Comparison of ENCODE assay signal across 8 cellular contexts in genomic region chr1:201538618-201539551, GRCh38. TPM values are rescaled to one million over a fixed set of nuclear protein-coding genes. Genes with fewer than 3 reads are reported as not detected.
A peak's percentile ranks its signal among the peaks of the same experiment; 100 is the strongest.
DNase-seq lines count a peak whose midpoint lies in the region; ATAC-seq and TF ChIP-seq lines count a peak whose summit lies in the region.

Gene NAV1 (plus strand): TSS chr1:201539127. CDS start chr1:201622885, 83,758 bp downstream.

- intact Hi-C loops in cardiac septum (cut with DNase I) = loop anchor here (5.0 to 10.0 kb wide), 2 partner anchors 56 to 108 kb away; no protein-coding TSS in a partner anchor

- peak; percentile 18 to 64 for DNase-seq in SHP77 (lab: John Stamatoyannopoulos, UW)
- DNase-seq in SHP77 treated with DMSO at 0.1 percent for 48 hours (lab: John Stamatoyannopoulos, UW) = no peak
- DNase-seq in NCI-H1930 (lab: John Stamatoyannopoulos, UW) = peak; percentile 35 to 41
- peak; percentile 59 for DNase-seq in amniotic stem cell (lab: John Stamatoyannopoulos, UW)
- peak; percentile 88 for DNase-seq in cardiac septum (ENCODE audit: low spot score)
- no peak for DNase-seq in omental fat pad (ENCODE audit: low spot score)
- DNase-seq in cerebellar nuclear complex (lab: John Stamatoyannopoulos, UW) = no peak
- no peak for DNase-seq in DMS114 treated with DMSO at 0.1 percent for 48 hours (lab: John Stamatoyannopoulos, UW; ENCODE audit: unreplicated experiment)

- no peak for TF ChIP-seq CTCF in omental fat pad (IDR thresholded peaks at IDR 0.05)

- ATAC-seq in omental fat pad (ENCODE audit: low FRiP score) = peak; percentile 52

RNA-seq across cellular contexts. Expression of gene NAV1, which starts in this region (rescaled TPM):
- 86.6 TPM for total RNA-seq in cardiac septum
- 10 to 100 TPM; 26.0 to 84.1 (median 67.6) TPM for total RNA-seq in omental fat pad

Comparison
In these comparisons a context has a peak if more than half of its experiments do, and no peak if none do; other contexts are left out.
1. DNase-seq: peak in SHP77 (2 of 2), NCI-H1930 (2 of 2), amniotic stem cell (single experiment) and cardiac septum (single experiment); none in SHP77 treated with DMSO at 0.1 percent for 48 hours (single experiment), omental fat pad (single experiment), cerebellar nuclear complex (0 of 2) and DMS114 treated with DMSO at 0.1 percent for 48 hours (single experiment).